ENCODE assay signal across 24 cellular contexts in the genomic region with DNA sequence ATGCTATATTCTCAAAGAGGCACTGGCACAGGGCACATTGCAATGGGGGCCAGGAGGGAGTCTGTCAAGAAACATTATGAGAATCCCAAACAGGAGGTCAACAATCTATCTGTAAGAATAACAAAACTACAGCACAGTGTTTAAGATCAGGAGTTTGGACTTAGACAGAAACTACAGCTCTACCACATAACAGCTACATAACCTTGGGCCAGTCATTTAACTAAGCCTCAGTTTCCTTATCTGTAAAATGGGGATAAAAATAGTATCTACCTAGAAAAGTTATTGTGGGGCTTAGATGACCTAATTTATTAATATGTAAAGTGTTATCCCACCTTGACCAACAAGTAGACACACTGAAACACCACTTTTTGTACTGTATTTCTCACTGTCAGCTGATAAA. TPM values are rescaled to one million over a fixed set of nuclear protein-coding genes. Genes with fewer than 3 reads are reported as not detected.
A peak's percentile ranks its signal among the peaks of the same experiment; 100 is the strongest.
DNase-seq lines count a peak whose midpoint lies in the region; ATAC-seq, FAIRE-seq and TF ChIP-seq lines count a peak whose summit lies in the region.
"Had no signal": no experiment of that assay in that cellular context is flagged by ENCODE, and none has a peak within 500 bp of the region (broad histone marks: within the 10 kb centered on the region; RNA-seq: fewer than 3 reads in every experiment).

No MANE protein-coding gene starts in this region.

- no peak for TF ChIP-seq POLR2A in GM12878 (IDR thresholded peaks at IDR 0.05; ENCODE audit: low read depth, low read length)

- H4K20me1 ChIP-seq in GM12878 (ENCODE audit: control insufficient read depth, insufficient read depth): no peaks in the 10 kb centered on the region

- peak; percentile 86 for FAIRE-seq in GM12878 (lab: Jason Lieb, UNC)
- FAIRE-seq: GM19239, H1 had no signal

- intact Hi-C loops in GM12878 (cut with micrococcal nuclease; ENCODE audit: unreplicated experiment) (no loop called here), natural killer cell (cut with micrococcal nuclease) (no loop called here)

- ATAC-seq in GM12878: peak; percentile 33; the same call in 2 of the 3 replicates
- ATAC-seq in natural killer cell: no peak
- no peak for ATAC-seq in activated T-cell treated with anti-CD3 and anti-CD28 coated beads, Interleukin-2, amount 50 U/mL, for 4 hours

- H3K36me3 Mint-ChIP-seq in natural killer cell: peaks cover 32% of the 10 kb centered on the region
- peaks cover 52% of the 10 kb centered on the region for H3K36me3 Mint-ChIP-seq in activated T-cell treated with anti-CD3 and anti-CD28 coated beads, Interleukin-2, amount 50 U/mL, for 4 hours (ENCODE audit: insufficient read depth)

- POLR2A ChIA-PET in GM12878 (lab: Charles Lee): interaction anchor here (0.9 kb wide), 1 partner anchor 11 kb away, joined by 3 read pairs; no protein-coding TSS in a partner anchor

- peaks cover 5 to 15% of the 10 kb centered on the region in 2 experiments; a peak in 3 of 4 replicates for H3K36me3 ChIP-seq in GM12878 (ENCODE audit: control insufficient read depth in 2 of 2, insufficient read depth in 2 of 2, low read length in 1 of 2)

- no peaks in the 10 kb centered on the region for H3K27me3 ChIP-seq in GM12878 (replicated peaks in 1 of 2; ENCODE audit: control insufficient read depth in 2 of 2, insufficient read depth in 2 of 2, low read length in 1 of 2)

- H3K9me3 Mint-ChIP-seq in natural killer cell: no peaks in the 10 kb centered on the region
- H3K9me3 Mint-ChIP-seq in activated T-cell treated with anti-CD3 and anti-CD28 coated beads, Interleukin-2, amount 50 U/mL, for 4 hours: no peaks in the 10 kb centered on the region
- H3K9me3 Mint-ChIP-seq: CD4-positive, alpha-beta memory T cell had no signal

- H2AFZ ChIP-seq in GM12878 (ENCODE audit: control insufficient read depth, low read depth, low read length): no peak overlapping the region
- H2AFZ ChIP-seq: GM23248 had no signal

- peaks cover 63 to 68% of the 10 kb centered on the region in 2 donors for H3K4me1 Mint-ChIP-seq in natural killer cell
- H3K4me1 Mint-ChIP-seq in activated T-cell treated with anti-CD3 and anti-CD28 coated beads, Interleukin-2, amount 50 U/mL, for 4 hours (ENCODE audit: low read depth): peaks cover 50% of the 10 kb centered on the region

- no peaks in the 10 kb centered on the region for H3K4me1 ChIP-seq in GM12878 (ENCODE audit: control insufficient read depth, insufficient read depth, low read length)

- RAD21 ChIA-PET in GM12878 (lab: Charles Lee; ENCODE audit: unreplicated experiment): interaction anchor here (1.7 kb wide), 1 partner anchor 10 kb away, joined by 6 read pairs; the partner anchor contains the start of gene B4GALT4

- no peak overlapping the region for H3K9ac ChIP-seq in GM12878 (ENCODE audit: control insufficient read depth, insufficient read depth, low read length)
- H3K9ac ChIP-seq: GM23248 had no signal

- H3K27ac ChIP-seq in GM12878 (ENCODE audit: control insufficient read depth, insufficient read depth): no peak overlapping the region
- H3K27ac ChIP-seq in cingulate gyrus (ENCODE audit: low read depth, low read length): peak overlapping the region; percentile 20
- H3K27ac ChIP-seq in substantia nigra (ENCODE audit: low read depth, low read length, poor library complexity, severe bottlenecking): peak overlapping the region; percentile 67
- H3K27ac ChIP-seq: GM23248 had no signal

- in situ Hi-C loops in GM12878 (cut with MboI): loop anchor here (10.0 kb wide), 1 partner anchor 346 kb away; no protein-coding TSS in a partner anchor

- no peaks in the 10 kb centered on the region for H3K27me3 Mint-ChIP-seq in natural killer cell (ENCODE audit: low read depth in 2 of 2)
- no peaks in the 10 kb centered on the region for H3K27me3 Mint-ChIP-seq in activated T-cell treated with anti-CD3 and anti-CD28 coated beads, Interleukin-2, amount 50 U/mL, for 4 hours (ENCODE audit: low read depth)
- H3K27me3 Mint-ChIP-seq: CD4-positive, alpha-beta memory T cell had no signal

- TF ChIP-seq EP300 in GM12878 (IDR thresholded peaks at IDR 0.05; ENCODE audit: borderline replicate concordance in 1 of 2, control insufficient read depth in 1 of 2, low read depth in 2 of 2, low read length in 2 of 2): no peak

- peak overlapping the region; percentile 52 to 60 for H3K27ac Mint-ChIP-seq in natural killer cell

- TF ChIP-seq CTCF in GM12878 (IDR thresholded peaks at IDR 0.05 in 2 of 3, conservative IDR thresholded peaks at IDR 0.05 in 1 of 3; ENCODE audit: control insufficient read depth in 2 of 3, extremely low read depth in 1 of 3, insufficient read depth in 1 of 3, low read depth in 3 of 3, low read length in 3 of 3): no peak
- no peak for TF ChIP-seq CTCF in natural killer cell (IDR thresholded peaks at IDR 0.05)

- no peaks in the 10 kb centered on the region for H3K9me3 ChIP-seq in GM12878 (replicated peaks; ENCODE audit: control insufficient read depth, insufficient read depth, low read length)

- CTCF ChIA-PET in GM12878 (lab: Yijun Ruan, JAX): interaction anchor here (1.0 to 1.9 kb wide), 2 partner anchors 10 to 460 kb away, joined by 3 to 10 read pairs; partner anchors contain the start of gene B4GALT4

- no peak overlapping the region for H3K4me3 Mint-ChIP-seq in natural killer cell
- no peak overlapping the region for H3K4me3 Mint-ChIP-seq in activated T-cell treated with anti-CD3 and anti-CD28 coated beads, Interleukin-2, amount 50 U/mL, for 4 hours
- H3K4me3 Mint-ChIP-seq: CD4-positive, alpha-beta memory T cell had no signal

- DNase-seq in GM12878 (ENCODE audit: low read depth, low spot score) (no peak), natural killer cell (no peak), substantia nigra (lab: John Stamatoyannopoulos, UW) (no peak), NCI-H2171 treated with DMSO at 0.1 percent for 48 hours (lab: John Stamatoyannopoulos, UW) (no peak), NK-92 (lab: John Stamatoyannopoulos, UW; ENCODE audit: unreplicated experiment) (no peak)
- no peak for DNase-seq in activated T-cell treated with anti-CD3 and anti-CD28 coated beads, Interleukin-2, amount 50 U/mL, for 4 hours
- DNase-seq in activated CD4-positive, alpha-beta T cell treated with anti-CD3 and anti-CD28 coated beads, Interleukin-2, amount 50 U/mL, for 4 hours: no peak
- DNase-seq: Calu3; CD4-positive, alpha-beta memory T cell; COR-L47; DMS53; DMS79 treated with DMSO at 0.1 percent for 48 hours; GF-D8; GM23248; H7; HCEC 1CT had no signal

- no peak overlapping the region for H3K4me2 ChIP-seq in GM12878 (ENCODE audit: control insufficient read depth, insufficient read depth)

- no TSS peak for BruUV-seq in GM12878 (replicated peaks; lab: Mats Ljungman, UMichigan)

- no peak for TF ChIP-seq RAD21 in GM12878 (IDR thresholded peaks at IDR 0.05; ENCODE audit: insufficient read depth, low read depth, low read length)

- no peaks in the 10 kb centered on the region for H3K79me2 ChIP-seq in GM12878 (ENCODE audit: control insufficient read depth, insufficient read depth, low read length)

- no peak overlapping the region for H3K4me3 ChIP-seq in GM12878
- H3K4me3 ChIP-seq: GM23248 had no signal

- SMC1A ChIA-PET in GM12878 (lab: Charles Lee; ENCODE audit: uncharacterized antibody, unreplicated experiment): interaction anchor here (0.6 to 1.8 kb wide), 3 partner anchors 10 to 60 kb away, joined by 3 to 6 read pairs (median 4); partner anchors contain the start of gene B4GALT4

TF ChIP-seq in GM12878, 131 proteins besides CTCF, POLR2A, EP300 and RAD21:
- no peak for TF ChIP-seq YY1 (IDR thresholded peaks at IDR 0.05; ENCODE audit: low read depth, low read length)

RNA-seq across cellular contexts. Expression of gene B4GALT4, which starts 9.9 kb away (rescaled TPM):
- 13.1 and 14.1 TPM in 2 replicates for total RNA-seq in GM12878 (2013; cell fraction: nucleolus; rRNA removed)
- 10.8 and 11.9 TPM in 2 replicates for total RNA-seq in GM12878 (2014; rRNA removed)
- total RNA-seq in GM12878 (2014; rRNA removed; fragmentation: Illumina TruSeq; extraction: Trizol): 10.6 and 11.7 TPM in 2 replicates
- 12.4 and 13.0 TPM in 2 replicates for total RNA-seq in GM12878 (2021)
- 11.0 TPM for polyA plus RNA-seq in GM12878 (2011; ENCODE audit: low read depth)
- polyA plus RNA-seq in GM12878 (2011; rRNA removed): 16.6 and 18.7 TPM in 2 replicates
- polyA plus RNA-seq in GM12878 (2011; cell fraction: cytosol; rRNA removed): 7.2 TPM in 2 replicates
- polyA plus RNA-seq in GM12878 (2011; cell fraction: nucleus; rRNA removed): 8.5 and 9.3 TPM in 2 replicates
- polyA plus RNA-seq in GM12878 (2012): 12.1 and 12.9 TPM in 2 replicates
- 8.8 and 12.9 TPM in 2 replicates for polyA plus RNA-seq in GM12878 (2014; fragmentation: Illumina TruSeq; extraction: Trizol)
- 10 to 100 TPM; 13.8 to 15.4 TPM for polyA plus RNA-seq in GM12878 (2014; fragmentation: Nextera tagmentation; extraction: Ambion mirVana)
- polyA plus RNA-seq in GM12878 (2014; rRNA removed): 9.0 and 11.7 TPM in 2 replicates
- polyA plus RNA-seq in GM12878 (2016; fragmentation: Nextera tagmentation; extraction: Ambion mirVana): 10 to 100 TPM; 15.6 to 16.7 TPM
- polyA minus RNA-seq in GM12878 (2011; rRNA and poly(A)+ RNA removed): 9.0 and 10.0 TPM in 2 replicates
- 3.6 and 4.1 TPM in 2 replicates for polyA minus RNA-seq in GM12878 (2011; cell fraction: cytosol; rRNA and poly(A)+ RNA removed)
- polyA minus RNA-seq in GM12878 (2011; cell fraction: nucleus; rRNA and poly(A)+ RNA removed): 5.3 and 6.8 TPM in 2 replicates
- 10 to 100 TPM; 35.1 to 54.1 (median 48.8) TPM for total RNA-seq in natural killer cell
- 10 to 100 TPM; 13.9 to 20.3 (median 14.2) TPM for total RNA-seq in activated T-cell treated with anti-CD3 and anti-CD28 coated beads, Interleukin-2, amount 50 U/mL, for 4 hours

RNA-seq across cellular contexts. Expression of gene UPK1B, which starts 57.3 kb away (rescaled TPM):
- not detected in 2 replicates for total RNA-seq in GM12878 (2013; cell fraction: nucleolus; rRNA removed)
- not detected in 2 replicates for total RNA-seq in GM12878 (2014; rRNA removed)
- total RNA-seq in GM12878 (2014; rRNA removed; fragmentation: Illumina TruSeq; extraction: Trizol): not detected in 2 replicates
- not detected in 2 replicates for total RNA-seq in GM12878 (2021)
- polyA plus RNA-seq in GM12878 (2011; ENCODE audit: low read depth): not detected
- polyA plus RNA-seq in GM12878 (2011; rRNA removed): not detected in 2 replicates
- polyA plus RNA-seq in GM12878 (2011; cell fraction: cytosol; rRNA removed): not detected in 2 replicates
- polyA plus RNA-seq in GM12878 (2011; cell fraction: nucleus; rRNA removed): not detected in 2 replicates
- polyA plus RNA-seq in GM12878 (2012): not detected in 2 replicates
- polyA plus RNA-seq in GM12878 (2014; fragmentation: Illumina TruSeq; extraction: Trizol): not detected in 2 replicates
- polyA plus RNA-seq in GM12878 (2014; fragmentation: Nextera tagmentation; extraction: Ambion mirVana): not detected
- polyA plus RNA-seq in GM12878 (2014; rRNA removed): not detected in 2 replicates
- not detected for polyA plus RNA-seq in GM12878 (2016; fragmentation: Nextera tagmentation; extraction: Ambion mirVana)
- polyA minus RNA-seq in GM12878 (2011; rRNA and poly(A)+ RNA removed): not detected in 2 replicates
- not detected in 2 replicates for polyA minus RNA-seq in GM12878 (2011; cell fraction: cytosol; rRNA and poly(A)+ RNA removed)
- polyA minus RNA-seq in GM12878 (2011; cell fraction: nucleus; rRNA and poly(A)+ RNA removed): not detected in 2 replicates
- total RNA-seq in natural killer cell: not detected
- not detected for total RNA-seq in activated T-cell treated with anti-CD3 and anti-CD28 coated beads, Interleukin-2, amount 50 U/mL, for 4 hours
- total RNA-seq: A172; A673; CD4-positive, alpha-beta memory T cell; Daoy; G401; GM23248 had no signal
- polyA plus RNA-seq: BJ; CD4-positive, alpha-beta memory T cell; GM23248 had no signal
